Comparison of ENCODE assay signal across 11 cellular contexts in the genomic region with DNA sequence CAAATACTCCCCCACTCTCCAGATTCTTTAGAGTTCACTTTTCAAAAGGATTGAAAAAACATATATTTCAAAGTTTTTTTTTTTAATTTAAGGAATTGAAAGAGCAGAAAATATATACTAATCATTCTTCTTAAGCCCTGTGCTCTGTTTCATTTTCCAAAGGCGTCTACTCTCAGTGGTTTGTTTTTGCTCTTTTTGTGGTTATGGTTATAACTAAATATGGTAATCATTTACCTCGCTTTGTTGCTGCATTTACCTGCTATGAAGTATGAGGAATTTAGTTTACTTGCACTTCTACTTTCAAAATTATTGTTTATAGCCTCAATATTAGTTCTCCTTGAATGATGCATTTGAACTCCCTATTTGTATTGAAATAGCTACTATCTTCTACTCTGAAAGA. TPM values are rescaled to one million over a fixed set of nuclear protein-coding genes. Genes with fewer than 3 reads are reported as not detected.
DNase-seq lines count a peak whose midpoint lies in the region; ATAC-seq, FAIRE-seq and TF ChIP-seq lines count a peak whose summit lies in the region.
"Had no signal": no experiment of that assay in that cellular context is flagged by ENCODE, and none has a peak within 500 bp of the region (broad histone marks: within the 10 kb centered on the region; RNA-seq: fewer than 3 reads in every experiment).

No MANE protein-coding gene starts in this region.

- peak; percentile 69 for FAIRE-seq in GM12878 (lab: Jason Lieb, UNC)

- no peak overlapping the region for H3K9ac ChIP-seq in GM12878 (ENCODE audit: control insufficient read depth, insufficient read depth, low read length)
- H3K9ac ChIP-seq in GM23248: no peak overlapping the region

- in situ Hi-C loops in GM12878 (cut with MboI) (loop anchor here (5.0 kb wide), 1 partner anchor 58 kb away; no protein-coding TSS in a partner anchor), GM23248 (cut with MboI) (no loop called here)

- H3K4me2 ChIP-seq in GM12878 (ENCODE audit: control insufficient read depth, insufficient read depth) (peak overlapping the region; percentile 57; the same call in 1 of the 2 replicates), GM23248 (ENCODE audit: unreplicated experiment) (no peak overlapping the region)

- H3K4me3 ChIP-seq in GM12878 (0 out of 2 replicates have a peak overlapping the region, but pooled peaks have one; percentile 9), GM23248 (no peak overlapping the region)
- H3K4me3 ChIP-seq: left lung had no signal

- no peaks in the 10 kb centered on the region for H3K79me2 ChIP-seq in GM12878 (ENCODE audit: control insufficient read depth, insufficient read depth, low read length)
- no peaks in the 10 kb centered on the region for H3K79me2 ChIP-seq in GM23248 (ENCODE audit: insufficient read depth)

- H4K20me1 ChIP-seq in GM12878 (ENCODE audit: control insufficient read depth, insufficient read depth) (no peaks in the 10 kb centered on the region), GM23248 (ENCODE audit: insufficient read depth) (no peaks in the 10 kb centered on the region)

- peaks cover 10% of the 10 kb centered on the region for H3K4me1 ChIP-seq in GM12878 (ENCODE audit: control insufficient read depth, insufficient read depth, low read length)
- H3K4me1 ChIP-seq in GM23248 (ENCODE audit: insufficient read depth): no peaks in the 10 kb centered on the region

- 3% methylated on average over 2 of the region's 2 CpGs for WGBS in GM12878 (ENCODE audit: insufficient coverage, insufficient replicate concordance, low lambda C conversion rate, missing lambda C conversion rate)
- WGBS in GM23248 (ENCODE audit: low coverage in 1 of 2, low lambda C conversion rate in 2 of 2, missing lambda C conversion rate in 2 of 2), 2 experiments: 46 to 47% methylated on average over 2 of the region's 2 CpGs

- peak; percentile 66 to 91 for TF ChIP-seq EP300 in GM12878 (IDR thresholded peaks at IDR 0.05; ENCODE audit: borderline replicate concordance in 1 of 2, control insufficient read depth in 1 of 2, low read depth in 2 of 2, low read length in 2 of 2)

- no peaks in the 10 kb centered on the region for H3K9me2 ChIP-seq in GM23248 (ENCODE audit: insufficient read depth)

- H3K27me3 ChIP-seq in GM12878 (replicated peaks in 1 of 2; ENCODE audit: control insufficient read depth in 2 of 2, insufficient read depth in 2 of 2, low read length in 1 of 2) (peaks cover 0 to 2% of the 10 kb centered on the region in 2 experiments; a peak in 1 of 4 replicates), GM23248 (replicated peaks; ENCODE audit: insufficient read depth) (no peaks in the 10 kb centered on the region)
- H3K27me3 ChIP-seq: left lung had no signal

- H3K9me3 ChIP-seq in GM12878 (replicated peaks; ENCODE audit: control insufficient read depth, insufficient read depth, low read length) (no peaks in the 10 kb centered on the region; the same call in 1 of the 3 replicates), GM23248 (ENCODE audit: low read depth) (peaks cover 5% of the 10 kb centered on the region)

- no peaks in the 10 kb centered on the region for H3F3A ChIP-seq in GM23248 (ENCODE audit: insufficient read depth)

- no TSS peak for BruUV-seq in GM12878 (replicated peaks; lab: Mats Ljungman, UMichigan)

- intact Hi-C loops in GM12878 (cut with micrococcal nuclease; ENCODE audit: unreplicated experiment): loop anchor here (1.0 to 5.0 kb wide), 3 partner anchors 23 to 57 kb away; no protein-coding TSS in a partner anchor

- RAD21 ChIA-PET in GM12878 (lab: Charles Lee; ENCODE audit: unreplicated experiment): interaction anchor here (0.6 to 4.0 kb wide), 10 partner anchors 11 to 145 kb away, joined by 3 to 16 read pairs (median 6); a partner anchor contains a TSS

- no peak overlapping the region for H2AFZ ChIP-seq in GM12878 (ENCODE audit: control insufficient read depth, low read depth, low read length)
- no peak overlapping the region for H2AFZ ChIP-seq in GM23248

- H3K27ac ChIP-seq in GM12878 (ENCODE audit: control insufficient read depth, insufficient read depth) (peak overlapping the region; percentile 56; the same call in 1 of the 2 replicates), GM23248 (no peak overlapping the region)
- H3K27ac ChIP-seq: left lung had no signal

- DNase-seq in GM12878 (ENCODE audit: low read depth, low spot score) (peak; percentile 55), NCI-H2029 (lab: John Stamatoyannopoulos, UW) (no peak), NCI-H510A treated with DMSO at 0.1 percent for 48 hours (lab: John Stamatoyannopoulos, UW) (no peak), GM23248 (no peak), NCI-H69 (lab: John Stamatoyannopoulos, UW) (no peak)
- DNase-seq: anterior cingulate cortex, left lung, right cardiac atrium had no signal

- no peak for TF ChIP-seq POLR2A in GM12878 (IDR thresholded peaks at IDR 0.05; ENCODE audit: low read depth, low read length)

- CTCF ChIA-PET in GM12878 (lab: Yijun Ruan, JAX): interaction anchor here (0.8 to 1.9 kb wide), 7 partner anchors 13 to 146 kb away, joined by 3 to 5 read pairs (median 3); no protein-coding TSS in a partner anchor

- POLR2A ChIA-PET in GM12878 (lab: Charles Lee): interaction anchor here (0.6 to 1.3 kb wide), 5 partner anchors 12 to 161 kb away, joined by 3 to 4 read pairs (median 3); no protein-coding TSS in a partner anchor

- SMC1A ChIA-PET in GM12878 (lab: Charles Lee; ENCODE audit: uncharacterized antibody, unreplicated experiment): interaction anchor here (0.7 to 4.1 kb wide), 12 partner anchors 10 to 146 kb away, joined by 3 to 31 read pairs (median 4); no protein-coding TSS in a partner anchor

- H3K36me3 ChIP-seq in GM12878 (ENCODE audit: control insufficient read depth in 2 of 2, insufficient read depth in 2 of 2, low read length in 1 of 2) (no peaks in the 10 kb centered on the region), GM23248 (ENCODE audit: low read depth) (no peaks in the 10 kb centered on the region)
- H3K36me3 ChIP-seq: left lung had no signal

- no peak for TF ChIP-seq RAD21 in GM12878 (IDR thresholded peaks at IDR 0.05; ENCODE audit: insufficient read depth, low read depth, low read length)

- no peak for TF ChIP-seq CTCF in GM12878 (IDR thresholded peaks at IDR 0.05 in 2 of 3, conservative IDR thresholded peaks at IDR 0.05 in 1 of 3; ENCODE audit: control insufficient read depth in 2 of 3, extremely low read depth in 1 of 3, insufficient read depth in 1 of 3, low read depth in 3 of 3, low read length in 3 of 3)

- ATAC-seq in GM18858 (IDR thresholded peaks at IDR 0.05; ENCODE audit: unreplicated experiment) (peak; percentile 96), GM21447 (IDR thresholded peaks at IDR 0.05; ENCODE audit: unreplicated experiment) (peak; percentile 96), HG03135 (IDR thresholded peaks at IDR 0.05; ENCODE audit: unreplicated experiment) (peak; percentile 94), GM12878 (peak; percentile 94)
- ATAC-seq: left lung, right cardiac atrium had no signal

TF ChIP-seq in GM12878, 131 proteins besides CTCF, POLR2A, EP300 and RAD21 (continues in another document):
- TF ChIP-seq DPF2 (IDR thresholded peaks at IDR 0.05) (peak; percentile 59), BMI1 (IDR thresholded peaks at IDR 0.05; ENCODE audit: borderline replicate concordance) (peak; percentile 78; the same call in 1 of the 2 replicates), RUNX3 (IDR thresholded peaks at IDR 0.05; ENCODE audit: low read length) (peak; percentile 98), MEF2B (IDR thresholded peaks at IDR 0.05; ENCODE audit: partially characterized antibody, poor library complexity, severe bottlenecking) (peak; percentile 88), CBX5 (IDR thresholded peaks at IDR 0.05; ENCODE audit: low read depth) (0 out of 2 replicates have a peak, but pooled peaks have one; percentile 34), MTA3 (IDR thresholded peaks at IDR 0.05; ENCODE audit: borderline replicate concordance, low read length) (peak; percentile 90; the same call in 1 of the 2 replicates), ESRRA (IDR thresholded peaks at IDR 0.05; ENCODE audit: low read length) (no peak), PML (IDR thresholded peaks at IDR 0.05; ENCODE audit: low read length) (0 out of 2 replicates have a peak, but pooled peaks have one; percentile 52), GABPA (IDR thresholded peaks at IDR 0.05; ENCODE audit: low read depth) (peak; percentile 47)
- TF ChIP-seq, protein P1, sequence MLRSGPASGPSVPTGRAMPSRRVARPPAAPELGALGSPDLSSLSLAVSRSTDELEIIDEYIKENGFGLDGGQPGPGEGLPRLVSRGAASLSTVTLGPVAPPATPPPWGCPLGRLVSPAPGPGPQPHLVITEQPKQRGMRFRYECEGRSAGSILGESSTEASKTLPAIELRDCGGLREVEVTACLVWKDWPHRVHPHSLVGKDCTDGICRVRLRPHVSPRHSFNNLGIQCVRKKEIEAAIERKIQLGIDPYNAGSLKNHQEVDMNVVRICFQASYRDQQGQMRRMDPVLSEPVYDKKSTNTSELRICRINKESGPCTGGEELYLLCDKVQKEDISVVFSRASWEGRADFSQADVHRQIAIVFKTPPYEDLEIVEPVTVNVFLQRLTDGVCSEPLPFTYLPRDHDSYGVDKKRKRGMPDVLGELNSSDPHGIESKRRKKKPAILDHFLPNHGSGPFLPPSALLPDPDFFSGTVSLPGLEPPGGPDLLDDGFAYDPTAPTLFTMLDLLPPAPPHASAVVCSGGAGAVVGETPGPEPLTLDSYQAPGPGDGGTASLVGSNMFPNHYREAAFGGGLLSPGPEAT (IDR thresholded peaks at IDR 0.05; ENCODE audit: low read depth): peak; percentile 85

RNA-seq across cellular contexts. Expression of a gene that starts 55.9 kb away (rescaled TPM):
- 27.1 and 35.4 TPM in 2 replicates for total RNA-seq in GM12878 (2013; cell fraction: nucleolus; rRNA removed)
- 2.0 and 2.1 TPM in 2 replicates for total RNA-seq in GM12878 (2014; rRNA removed)
- total RNA-seq in GM12878 (2014; rRNA removed; fragmentation: Illumina TruSeq; extraction: Trizol): 2.9 and 3.0 TPM in 2 replicates
- total RNA-seq in GM12878 (2021): 2.4 and 3.2 TPM in 2 replicates
- 0.56 TPM for polyA plus RNA-seq in GM12878 (2011; ENCODE audit: low read depth)
- 32.6 and 61.8 TPM in 2 replicates for polyA plus RNA-seq in GM12878 (2011; rRNA removed)
- 11.4 and 11.7 TPM in 2 replicates for polyA plus RNA-seq in GM12878 (2011; cell fraction: cytosol; rRNA removed)
- polyA plus RNA-seq in GM12878 (2011; cell fraction: nucleus; rRNA removed): 42.9 and 45.3 TPM in 2 replicates
- 1.0 and 1.2 TPM in 2 replicates for polyA plus RNA-seq in GM12878 (2012)
- 1.8 and 1.9 TPM in 2 replicates for polyA plus RNA-seq in GM12878 (2014; fragmentation: Illumina TruSeq; extraction: Trizol)
- 1 to 10 TPM in 1 of 2 experiments, under 1 TPM in 1; 0.97 to 1.1 TPM for polyA plus RNA-seq in GM12878 (2014; fragmentation: Nextera tagmentation; extraction: Ambion mirVana)
- 1.0 and 1.1 TPM in 2 replicates for polyA plus RNA-seq in GM12878 (2014; rRNA removed)
- polyA plus RNA-seq in GM12878 (2016; fragmentation: Nextera tagmentation; extraction: Ambion mirVana): under 1 TPM; 0.80 to 0.95 TPM
- polyA minus RNA-seq in GM12878 (2011; rRNA and poly(A)+ RNA removed): 46.2 and 77.6 TPM in 2 replicates
- 17.1 and 19.8 TPM in 2 replicates for polyA minus RNA-seq in GM12878 (2011; cell fraction: cytosol; rRNA and poly(A)+ RNA removed)
- polyA minus RNA-seq in GM12878 (2011; cell fraction: nucleus; rRNA and poly(A)+ RNA removed): 68.2 and 102 TPM in 2 replicates
- total RNA-seq in GM23248 (2014; rRNA removed; shearing (Covaris generic)): 7.0 and 17.1 TPM in 2 replicates
- 1.7 and 1.8 TPM in 2 replicates for polyA plus RNA-seq in GM23248 (2016; fragmentation: Nextera tagmentation; extraction: Ambion mirVana)
